Comparison of ENCODE assay signal across 21 cellular contexts in genomic region chr7:101426303-101427011, GRCh38.
"Had no signal": no experiment of that assay in that cellular context is flagged by ENCODE, and none has a peak within 500 bp of the region (broad histone marks: within the 10 kb centered on the region; RNA-seq: fewer than 3 reads in every experiment).

No MANE protein-coding gene starts in this region.

- H3K4me3 ChIP-seq: cardiac muscle cell, left ventricle myocardium inferior, smooth muscle cell, stomach, suprapubic skin, transverse colon, uterus had no signal

- DNase-seq: activated CD4-positive, alpha-beta memory T cell treated with anti-CD3 and anti-CD28 coated beads for 36 hours; activated CD4-positive, alpha-beta T cell treated with anti-CD3 and anti-CD28 coated beads for 4 hours; activated CD4-positive, CD25-positive, alpha-beta regulatory T cell; activated effector memory CD4-positive, alpha-beta T cell treated with Interleukin-2 at 50 U/mL for 16 hours; activated naive CD4-positive, alpha-beta T cell treated with anti-CD3 and anti-CD28 coated beads for 36 hours; activated naive CD8-positive, alpha-beta T cell treated with anti-CD3 and anti-CD28 coated beads, Interleukin-2, amount 10 ng/mL, durations not matched to agents 7 days and 5 days; activated T-cell treated with anti-CD3 and anti-CD28 coated beads, Interleukin-2, amount 50 U/mL, for 72 hours; amniotic stem cell; erythroblast; hippocampal formation; left ventricle myocardium inferior; midbrain; stimulated activated CD4-positive, alpha-beta T cell treated with anti-CD3 and anti-CD28 coated beads, Interleukin-15, amount 100 ng/mL, for 24 hours; stomach; transverse colon; uterus had no signal

- ATAC-seq: activated T-cell treated with anti-CD3 and anti-CD28 coated beads, Interleukin-2, amount 50 U/mL, for 72 hours; sciatic nerve; stimulated activated memory B cell treated with anti-CD40 and anti-IgM and Interleukin-4, amounts not matched to agents 10 μg/mL and 1 μg/mL and 100 μg/mL, for 72 hours had no signal

- H3K27ac ChIP-seq: cardiac muscle cell, left ventricle myocardium inferior, stomach, suprapubic skin, transverse colon, uterus had no signal

- H3K36me3 ChIP-seq: cardiac muscle cell, left ventricle myocardium inferior, stomach, suprapubic skin, transverse colon, uterus had no signal

- H3K9me3 ChIP-seq: suprapubic skin, transverse colon, uterus had no signal

- H3K4me1 ChIP-seq: left ventricle myocardium inferior, stomach, suprapubic skin, transverse colon, uterus had no signal

- H3K27me3 ChIP-seq: cardiac muscle cell, uterus had no signal

- H3K4me2 ChIP-seq: smooth muscle cell had no signal
